In genomic region chr5:124057815-124058231, GRCh38 we compare ENCODE assay signal across 2 cellular contexts.
TF ChIP-seq lines count a peak whose summit lies in the region.

No MANE protein-coding gene starts in this region.

TF ChIP-seq in HEK293, 187 proteins besides CTCF, POLR2A, EP300 and RAD21 (continued from another document):
- TF ChIP-seq MZF1 (tag by site-specific recombination; IDR thresholded peaks at IDR 0.05; ENCODE audit: borderline replicate concordance) (peak; percentile 97; the same call in 1 of the 2 replicates), ZSCAN23 (tag by site-specific recombination; IDR thresholded peaks at IDR 0.05) (no peak), ZNF391 (tag by site-specific recombination; IDR thresholded peaks at IDR 0.05; ENCODE audit: borderline replicate concordance, low read depth) (no peak), ZSCAN30 (tag by site-specific recombination; IDR thresholded peaks at IDR 0.05) (0 out of 2 replicates have a peak, but pooled peaks have one; percentile 13), ZNF664 (tag by site-specific recombination; IDR thresholded peaks at IDR 0.05) (0 out of 2 replicates have a peak, but pooled peaks have one; percentile 52), ZNF174 (tag by site-specific recombination; IDR thresholded peaks at IDR 0.05) (no peak)

TF ChIP-seq in SK-N-SH treated with all-trans-retinoic acid at 6 μM for 48 hours, 23 proteins besides CTCF, POLR2A, EP300 and RAD21 (continued from another document):
- TF ChIP-seq GLIS3 (CRISPR knock-in tag; IDR thresholded peaks at IDR 0.05) (0 out of 2 replicates have a peak, but pooled peaks have one; percentile 55), CSDC2 (CRISPR knock-in tag; IDR thresholded peaks at IDR 0.05) (no peak), TOX (CRISPR knock-in tag; IDR thresholded peaks at IDR 0.05; ENCODE audit: borderline replicate concordance) (peak; percentile 88; the same call in 1 of the 2 replicates), ZNF70 (CRISPR knock-in tag; IDR thresholded peaks at IDR 0.05) (no peak), CREB5 (CRISPR knock-in tag; IDR thresholded peaks at IDR 0.05; ENCODE audit: low read depth) (peak; percentile 62; the same call in 1 of the 2 replicates), CSRNP3 (CRISPR knock-in tag; IDR thresholded peaks at IDR 0.05) (peak; percentile 91; the same call in 1 of the 2 replicates), ZNF8 (CRISPR knock-in tag; IDR thresholded peaks at IDR 0.05) (no peak), ZNF565 (CRISPR knock-in tag; conservative IDR thresholded peaks at IDR 0.05; ENCODE audit: low read depth) (no peak), ZFP30 (CRISPR knock-in tag; IDR thresholded peaks at IDR 0.05) (no peak), RARB (CRISPR knock-in tag; IDR thresholded peaks at IDR 0.05) (peak; percentile 79; the same call in 1 of the 2 replicates), PPARA (CRISPR knock-in tag; IDR thresholded peaks at IDR 0.05; ENCODE audit: borderline replicate concordance) (no peak), ZFP3 (CRISPR knock-in tag; IDR thresholded peaks at IDR 0.05) (peak; percentile 61; the same call in 1 of the 2 replicates), OSR1 (CRISPR knock-in tag; IDR thresholded peaks at IDR 0.05) (no peak), SNAI2 (CRISPR knock-in tag; IDR thresholded peaks at IDR 0.05) (peak; percentile 89), ARNTL (CRISPR knock-in tag; IDR thresholded peaks at IDR 0.05; ENCODE audit: borderline replicate concordance, low read depth) (no peak), BACH2 (CRISPR knock-in tag; IDR thresholded peaks at IDR 0.05; ENCODE audit: borderline replicate concordance) (0 out of 2 replicates have a peak, but pooled peaks have one; percentile 67), ISL1 (CRISPR knock-in tag; IDR thresholded peaks at IDR 0.05) (peak; percentile 92), ZC3H10 (CRISPR knock-in tag; IDR thresholded peaks at IDR 0.05) (peak; percentile 92), ESRRG (CRISPR knock-in tag; IDR thresholded peaks at IDR 0.05) (0 out of 2 replicates have a peak, but pooled peaks have one; percentile 61), PATZ1 (CRISPR knock-in tag; IDR thresholded peaks at IDR 0.05; ENCODE audit: borderline replicate concordance) (peak; percentile 79)
